In the genomic region with DNA sequence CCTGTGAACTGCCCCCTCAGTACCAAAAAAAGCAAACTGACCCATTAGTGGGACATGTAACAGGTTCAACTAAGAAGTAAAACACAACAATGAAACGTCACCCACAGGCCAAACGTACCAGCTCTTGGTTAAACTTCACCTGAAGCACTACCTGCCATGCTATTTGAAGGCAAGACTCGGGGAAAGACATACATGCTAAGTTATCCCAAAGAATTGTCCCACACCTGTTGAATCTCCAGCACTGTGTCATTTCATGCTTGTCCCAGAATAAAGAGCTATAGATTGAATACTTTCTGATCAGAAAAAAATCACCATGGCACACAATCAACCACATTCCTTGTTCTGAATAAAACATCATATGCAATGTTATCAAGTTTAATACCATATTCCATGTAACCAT, we compare ENCODE assay signal across 3 cellular contexts.
"Had no signal": no experiment of that assay in that cellular context is flagged by ENCODE, and none has a peak within 500 bp of the region (broad histone marks: within the 10 kb centered on the region; RNA-seq: fewer than 3 reads in every experiment).

No MANE protein-coding gene starts in this region.

- ATAC-seq: GM12878 had no signal

- H3K4me3 ChIP-seq: GM12878 had no signal

- DNase-seq: GDM1, GF-D8 had no signal
